In genomic region chr16:57026778-57027062, GRCh38 we compare ENCODE assay signal across 23 cellular contexts. TPM values are rescaled to one million over a fixed set of nuclear protein-coding genes. Genes with fewer than 3 reads are reported as not detected.
DNase-seq lines count a peak whose midpoint lies in the region; ATAC-seq and TF ChIP-seq lines count a peak whose summit lies in the region.
"Had no signal": no experiment of that assay in that cellular context is flagged by ENCODE, and none has a peak within 500 bp of the region (broad histone marks: within the 10 kb centered on the region; RNA-seq: fewer than 3 reads in every experiment).

No MANE protein-coding gene starts in this region.

- no peak for TF ChIP-seq CTCF in heart left ventricle (IDR thresholded peaks at IDR 0.05)

- no peak overlapping the region for H3K4me3 Mint-ChIP-seq in activated T-cell treated with anti-CD3 and anti-CD28 coated beads, Interleukin-2, amount 50 U/mL, for 24 hours
- no peak overlapping the region for H3K4me3 Mint-ChIP-seq in activated naive CD8-positive, alpha-beta T cell treated with anti-CD3 and anti-CD28 coated beads, Interleukin-2, amount 10 ng/mL, durations not matched to agents 7 days and 5 days

- no peaks in the 10 kb centered on the region for H3K27me3 Mint-ChIP-seq in activated T-cell treated with anti-CD3 and anti-CD28 coated beads, Interleukin-2, amount 50 U/mL, for 24 hours
- H3K27me3 Mint-ChIP-seq in activated naive CD8-positive, alpha-beta T cell treated with anti-CD3 and anti-CD28 coated beads, Interleukin-2, amount 10 ng/mL, durations not matched to agents 7 days and 5 days: no peaks in the 10 kb centered on the region

- POLR2A ChIA-PET in activated naive CD8-positive, alpha-beta T cell treated with anti-CD3 and anti-CD28 coated beads, Interleukin-2, amount 10 ng/mL, durations not matched to agents 7 days and 5 days (lab: Charles Lee): interaction anchor here (0.8 to 4.1 kb wide), 4 partner anchors 12 to 44 kb away, joined by 3 to 39 read pairs (median 7); no protein-coding TSS in a partner anchor

- H3K36me3 ChIP-seq in H7 (replicated peaks; ENCODE audit: control insufficient read depth, insufficient read depth, low read length) (no peaks in the 10 kb centered on the region), heart left ventricle (peaks cover 0 to 93% (median 20%) of the 10 kb centered on the region in 9 donors)
- H3K36me3 ChIP-seq: breast epithelium, ovary had no signal

- no peak for DNase-seq in activated T-cell treated with anti-CD3 and anti-CD28 coated beads, Interleukin-2, amount 50 U/mL, for 24 hours
- no peak for DNase-seq in activated T-cell treated with anti-CD3 and anti-CD28 coated beads, Interleukin-2, amount 50 U/mL, for 48 hours
- peak; percentile 3 for DNase-seq in H7
- no peak for DNase-seq in activated naive CD8-positive, alpha-beta T cell treated with anti-CD3 and anti-CD28 coated beads, Interleukin-2, amount 10 ng/mL, durations not matched to agents 7 days and 5 days
- peak; percentile 38 for DNase-seq in posterior vena cava (ENCODE audit: low spot score)
- no peak for DNase-seq in SK-N-DZ (ENCODE audit: low spot score)
- DNase-seq in heart left ventricle: no peak
- DNase-seq in hepatic stellate cell (ENCODE audit: low spot score): no peak
- DNase-seq: activated CD8-positive, alpha-beta memory T cell treated with anti-CD3 and anti-CD28 coated beads, Interleukin-2, amount 50 U/mL, for 48 hours; glutamatergic neuron; left colon; mesenchymal stem cell; NCI-H1048; NCI-H187 treated with DMSO at 0.1 percent for 48 hours; NCI-H774; OCI-M1; ovary; stimulated activated CD4-positive, alpha-beta T cell treated with anti-CD3 and anti-CD28 coated beads, Interleukin-12 subunit alpha, Interleukin-12 subunit beta, amount 100 ng/mL, for 4 hours; SW 1271 had no signal

- H3K27me3 ChIP-seq in H7 (ENCODE audit: control insufficient read depth, insufficient read depth, low read length): peaks cover 1% of the 10 kb centered on the region
- H3K27me3 ChIP-seq in heart left ventricle: no peaks in the 10 kb centered on the region
- H3K27me3 ChIP-seq: BLaER1, breast epithelium, ovary, right atrium auricular region had no signal

- peaks cover 100% of the 10 kb centered on the region for H3K36me3 Mint-ChIP-seq in activated T-cell treated with anti-CD3 and anti-CD28 coated beads, Interleukin-2, amount 50 U/mL, for 24 hours (ENCODE audit: low read depth)
- H3K36me3 Mint-ChIP-seq in activated naive CD8-positive, alpha-beta T cell treated with anti-CD3 and anti-CD28 coated beads, Interleukin-2, amount 10 ng/mL, durations not matched to agents 7 days and 5 days: peaks cover 76% of the 10 kb centered on the region

- no peak overlapping the region for H3K27ac ChIP-seq in heart left ventricle
- H3K27ac ChIP-seq: BLaER1, breast epithelium, coronary artery, ovary, right atrium auricular region had no signal

- H3K4me1 Mint-ChIP-seq in activated T-cell treated with anti-CD3 and anti-CD28 coated beads, Interleukin-2, amount 50 U/mL, for 24 hours (ENCODE audit: low read depth): peaks cover 94% of the 10 kb centered on the region
- H3K4me1 Mint-ChIP-seq in activated naive CD8-positive, alpha-beta T cell treated with anti-CD3 and anti-CD28 coated beads, Interleukin-2, amount 10 ng/mL, durations not matched to agents 7 days and 5 days: peaks cover 56% of the 10 kb centered on the region

- H3K9me3 ChIP-seq in heart left ventricle: no peaks in the 10 kb centered on the region
- H3K9me3 ChIP-seq: BLaER1, breast epithelium, ovary, right atrium auricular region had no signal

- peak overlapping the region; percentile 77 for H3K27ac Mint-ChIP-seq in activated T-cell treated with anti-CD3 and anti-CD28 coated beads, Interleukin-2, amount 50 U/mL, for 24 hours
- H3K27ac Mint-ChIP-seq in activated naive CD8-positive, alpha-beta T cell treated with anti-CD3 and anti-CD28 coated beads, Interleukin-2, amount 10 ng/mL, durations not matched to agents 7 days and 5 days: peak overlapping the region; percentile 73

- peaks cover 0 to 28% (median 0%) of the 10 kb centered on the region in 12 donors for H3K4me1 ChIP-seq in heart left ventricle
- H3K4me1 ChIP-seq: breast epithelium, right atrium auricular region had no signal

- TF ChIP-seq POLR2A in heart left ventricle (IDR thresholded peaks at IDR 0.05): no peak

- 83 to 96% (median 91%) methylated on average over 3 of the region's 3 CpGs for WGBS in heart left ventricle, 4 donors

- H3K4me3 ChIP-seq in H7 (ENCODE audit: insufficient read depth, low read depth, low read length) (no peak overlapping the region), heart left ventricle (no peak overlapping the region)
- H3K4me3 ChIP-seq: BLaER1, breast epithelium, coronary artery, ovary, right atrium auricular region had no signal

- intact Hi-C loops in posterior vena cava (cut with DNase I) (no loop called here), heart left ventricle (cut with DNase I) (no loop called here)

- no peak for ATAC-seq in activated naive CD8-positive, alpha-beta T cell treated with anti-CD3 and anti-CD28 coated beads, Interleukin-2, amount 10 ng/mL, durations not matched to agents 7 days and 5 days (ENCODE audit: low read depth)
- ATAC-seq in heart left ventricle: no peak

- no peaks in the 10 kb centered on the region for H3K9me3 Mint-ChIP-seq in activated T-cell treated with anti-CD3 and anti-CD28 coated beads, Interleukin-2, amount 50 U/mL, for 24 hours
- H3K9me3 Mint-ChIP-seq in activated naive CD8-positive, alpha-beta T cell treated with anti-CD3 and anti-CD28 coated beads, Interleukin-2, amount 10 ng/mL, durations not matched to agents 7 days and 5 days: no peaks in the 10 kb centered on the region

RNA-seq across cellular contexts. Expression of gene NLRC5, which starts 37.4 kb away (rescaled TPM):
- total RNA-seq in H7 (2014; rRNA removed; shearing (Covaris generic)): 0.80 and 0.85 TPM in 2 replicates
- total RNA-seq in activated naive CD8-positive, alpha-beta T cell treated with anti-CD3 and anti-CD28 coated beads, Interleukin-2, amount 10 ng/mL, durations not matched to agents 7 days and 5 days: 100 to 1,000 TPM; 401 to 414 TPM
- total RNA-seq in posterior vena cava: 10 to 100 TPM; 37.8 to 53.2 TPM
- not detected in 2 replicates for polyA plus RNA-seq in SK-N-DZ (2014; cell fraction: cytosol; rRNA removed)
- polyA plus RNA-seq in SK-N-DZ (2014; cell fraction: nucleus; rRNA removed): 1.1 TPM in 1 of 2 replicates, not detected in the other
- total RNA-seq in heart left ventricle: 10 to 100 TPM in 4 of 9 donors, 1 to 10 TPM in 5; 5.8 to 98.6 (median 9.9) TPM
- polyA plus RNA-seq in heart left ventricle: 10 to 100 TPM in 1 of 2 donors, 1 to 10 TPM in 1; 6.8 to 11.8 TPM

Comparison
In these comparisons a context has a peak if more than half of its experiments do, and no peak if none do; other contexts are left out.
1. DNase-seq: peak in H7 (single experiment) and posterior vena cava (single experiment); none in activated T-cell treated with anti-CD3 and anti-CD28 coated beads, Interleukin-2, amount 50 U/mL, for 24 hours (single experiment), activated T-cell treated with anti-CD3 and anti-CD28 coated beads, Interleukin-2, amount 50 U/mL, for 48 hours (0 of 2), activated naive CD8-positive, alpha-beta T cell treated with anti-CD3 and anti-CD28 coated beads, Interleukin-2, amount 10 ng/mL, durations not matched to agents 7 days and 5 days (single experiment), SK-N-DZ (single experiment), heart left ventricle (0 of 5) and hepatic stellate cell (single experiment).
2. RNA of gene NLRC5, which starts 37.4 kb away (total RNA-seq): 401 to 414 TPM in activated naive CD8-positive, alpha-beta T cell treated with anti-CD3 and anti-CD28 coated beads, Interleukin-2, amount 10 ng/mL, durations not matched to agents 7 days and 5 days; 37.8 to 53.2 TPM in posterior vena cava, 5.8 to 98.6 TPM in heart left ventricle and 0.80 to 0.85 TPM in H7; every median in the first group is over 4 times any median in the second.